ENCODE assay signal across 9 cellular contexts in genomic region chr5:181188700-181189362, GRCh38. TPM values are rescaled to one million over a fixed set of nuclear protein-coding genes. Genes with fewer than 3 reads are reported as not detected.
DNase-seq lines count a peak whose midpoint lies in the region; ATAC-seq and TF ChIP-seq lines count a peak whose summit lies in the region.
"Had no signal": no experiment of that assay in that cellular context is flagged by ENCODE, and none has a peak within 500 bp of the region (broad histone marks: within the 10 kb centered on the region; RNA-seq: fewer than 3 reads in every experiment).

No MANE protein-coding gene starts in this region.

- no peaks in the 10 kb centered on the region for H3K9me3 ChIP-seq in RWPE2 (ENCODE audit: severe bottlenecking)
- no peaks in the 10 kb centered on the region for H3K9me3 ChIP-seq in iPS-20b (ENCODE audit: insufficient read depth, low read depth, low read length)
- H3K9me3 ChIP-seq in spleen, result no peaks in the 10 kb centered on the region

- TF ChIP-seq CTCF in RWPE2 (IDR thresholded peaks at IDR 0.05; ENCODE audit: poor library complexity, severe bottlenecking) (no peak), astrocyte of the spinal cord (IDR thresholded peaks at IDR 0.05; ENCODE audit: low read depth, low read length) (peak; percentile 9), spleen (IDR thresholded peaks at IDR 0.05 in 8 of 11, conservative IDR thresholded peaks at IDR 0.05 in 3 of 11) (no peak)

- DNase-seq in GM03348 (ENCODE audit: low spot score) (peak; percentile 44), RWPE2 (ENCODE audit: low spot score) (peak; percentile 85), astrocyte of the spinal cord (ENCODE audit: low read depth, low spot score) (peak; percentile 80), spleen (peak; percentile 86), AG20443 (ENCODE audit: low spot score) (no peak), SIG-M5 (lab: John Stamatoyannopoulos, UW) (no peak)

- peak overlapping the region; percentile 68 for H3K4me3 ChIP-seq in RWPE2 (ENCODE audit: severe bottlenecking)
- H3K4me3 ChIP-seq in astrocyte of the spinal cord (ENCODE audit: low read depth, low read length), result peak overlapping the region; percentile 79
- H3K4me3 ChIP-seq in iPS-20b (ENCODE audit: low read length), result peak overlapping the region; percentile 97
- H3K4me3 ChIP-seq in spleen, result peak overlapping the region; percentile 66 to 95 (median 88)

- no peak for TF ChIP-seq POLR2A in spleen (IDR thresholded peaks at IDR 0.05)

- intact Hi-C loops in spleen (cut with DNase I; ENCODE audit: low total_unique reads), result no loop called here

- ATAC-seq in RWPE2 (ENCODE audit: low read depth) (peak; percentile 8), GM21447 (IDR thresholded peaks at IDR 0.05; ENCODE audit: unreplicated experiment) (no peak)

- 0 to 1% (median 1%) methylated on average over 31 to 35 of the region's 35 CpGs for WGBS in spleen, 5 donors

- H3K9ac ChIP-seq in iPS-20b (ENCODE audit: low read depth, low read length), result peak overlapping the region; percentile 81; the same call in 1 of the 2 replicates

- in situ Hi-C loops in astrocyte of the spinal cord (cut with HindIII; ENCODE audit: low sequenced_read_pairs), result no loop called here

- H3K4me1 ChIP-seq in RWPE2 (ENCODE audit: insufficient read depth, poor library complexity, severe bottlenecking), result peaks cover 12% of the 10 kb centered on the region
- H3K4me1 ChIP-seq in iPS-20b (ENCODE audit: insufficient read depth, low read length), result no peaks in the 10 kb centered on the region
- H3K4me1 ChIP-seq in spleen, result peaks cover 8 to 78% (median 48%) of the 10 kb centered on the region in 6 donors

- H3K36me3 ChIP-seq in RWPE2 (ENCODE audit: low read depth) (no peaks in the 10 kb centered on the region), iPS-20b (ENCODE audit: insufficient read depth, low read depth, low read length) (no peaks in the 10 kb centered on the region), spleen (no peaks in the 10 kb centered on the region)

- H3K27me3 ChIP-seq in RWPE2 (ENCODE audit: insufficient read depth, poor library complexity, severe bottlenecking), result no peaks in the 10 kb centered on the region
- peaks cover 40% of the 10 kb centered on the region for H3K27me3 ChIP-seq in iPS-20b (ENCODE audit: insufficient read depth, low read length)
- no peaks in the 10 kb centered on the region for H3K27me3 ChIP-seq in spleen (replicated peaks in 1 of 7)

- H3K27ac ChIP-seq in RWPE2 (ENCODE audit: poor library complexity, severe bottlenecking), result peak overlapping the region; percentile 40
- no peak overlapping the region for H3K27ac ChIP-seq in iPS-20b (ENCODE audit: low read length)
- H3K27ac ChIP-seq in spleen, result peak overlapping the region; percentile 74 to 96 (median 94)

RNA-seq across cellular contexts. Expression of gene TRIM7, which starts 16.2 kb away (rescaled TPM):
- 1 to 10 TPM in 6 of 7 donors, under 1 TPM in 1; 0.81 to 3.9 (median 1.9) TPM for total RNA-seq in spleen
- polyA plus RNA-seq in spleen, result 1 to 10 TPM; 1.0 to 1.3 (median 1.2) TPM

RNA-seq across cellular contexts. Expression of gene TRIM41, which starts 34.2 kb away (rescaled TPM):
- 10 to 100 TPM; 14.3 to 34.1 (median 26.6) TPM for total RNA-seq in spleen
- polyA plus RNA-seq in spleen, result 10 to 100 TPM; 12.5 to 25.0 (median 24.1) TPM

RNA-seq across cellular contexts. Expression of gene OR2V2, which starts 41.4 kb away (rescaled TPM):
- not detected for total RNA-seq in spleen
- not detected for polyA plus RNA-seq in spleen
- total RNA-seq: T-helper 1 cell treated with Interleukin-12 subunit alpha and Interleukin-12 subunit beta and Interleukin-4 antibody, amounts not matched to agents 30 ng/mL and 1 ng/mL, for 36 hours had no signal

RNA-seq across cellular contexts. Expression of gene RACK1, which starts 54.9 kb away (rescaled TPM):
- 1,000 to 10,000 TPM; 1,202 to 2,949 (median 1,651) TPM for total RNA-seq in spleen
- polyA plus RNA-seq in spleen, result 1,000 to 10,000 TPM; 2,379 to 3,598 (median 2,966) TPM

RNA-seq across cellular contexts. Expression of gene OR2V1, which starts 57.9 kb away (rescaled TPM):
- not detected for total RNA-seq in spleen
- polyA plus RNA-seq in spleen, result not detected
- total RNA-seq: T-helper 1 cell treated with Interleukin-12 subunit alpha and Interleukin-12 subunit beta and Interleukin-4 antibody, amounts not matched to agents 30 ng/mL and 1 ng/mL, for 36 hours had no signal

Comparison
In these comparisons a context has a peak if more than half of its experiments do, and no peak if none do; other contexts are left out.
1. DNase-seq: peak in GM03348 (single experiment), RWPE2 (single experiment), astrocyte of the spinal cord (single experiment) and spleen (single experiment); none in AG20443 (single experiment) and SIG-M5 (single experiment).
2. Peak in every context shown above with its lines, with median percentiles within 50 percentile points of each other: H3K4me3 ChIP-seq.